Comparison of ENCODE assay signal across 25 cellular contexts in the genomic region with DNA sequence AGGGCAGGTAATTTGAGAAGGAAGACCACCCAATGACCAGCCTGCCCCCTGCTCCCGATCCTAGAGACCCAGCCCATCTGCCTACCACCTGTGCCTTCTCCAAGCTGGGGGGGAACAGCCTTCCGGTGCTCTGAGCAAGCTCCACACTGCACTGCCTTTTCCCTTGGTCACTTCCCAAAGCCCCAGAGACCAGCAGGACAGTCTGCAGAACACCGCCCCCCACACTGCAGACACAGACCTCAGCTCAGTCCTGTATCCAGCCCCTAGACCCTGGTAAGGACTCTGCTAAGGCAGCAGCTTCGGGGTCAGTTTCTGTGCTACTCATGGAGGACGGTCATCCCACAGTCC.
"Had no signal": no experiment of that assay in that cellular context is flagged by ENCODE, and none has a peak within 500 bp of the region (broad histone marks: within the 10 kb centered on the region; RNA-seq: fewer than 3 reads in every experiment).

No MANE protein-coding gene starts in this region.

- H3K4me3 ChIP-seq: heart left ventricle, pancreas, prostate gland, smooth muscle cell, transverse colon had no signal

- DNase-seq: activated CD4-positive, alpha-beta memory T cell treated with anti-CD3 and anti-CD28 coated beads for 36 hours; activated CD4-positive, alpha-beta T cell treated with anti-CD3 and anti-CD28 coated beads, Interleukin-2, amount 10 ng/mL, durations not matched to agents 24 days and 14 days; activated CD8-positive, alpha-beta memory T cell treated with anti-CD3 and anti-CD28 coated beads, Interleukin-2, amount 50 U/mL, for 4 hours; activated gamma-delta T cell; activated naive CD4-positive, alpha-beta T cell treated with anti-CD3 and anti-CD28 coated beads, Interleukin-2, amount 10 ng/mL, durations not matched to agents 7 days and 5 days; activated naive CD8-positive, alpha-beta T cell treated with anti-CD3 and anti-CD28 coated beads, Interleukin-2, amount 10 ng/mL, durations not matched to agents 7 days and 5 days; activated T-cell treated with anti-CD3 and anti-CD28 coated beads, Interleukin-2, amount 50 U/mL, for 1 hour; foreskin fibroblast; heart left ventricle; hypothalamus; immature natural killer cell; midbrain; naive thymus-derived CD4-positive, alpha-beta T cell; pancreas; stimulated activated CD4-positive, alpha-beta T cell treated with anti-CD3 and anti-CD28 coated beads, Interleukin-15, amount 100 ng/mL, for 24 hours; stimulated activated CD4-positive, alpha-beta T cell treated with anti-CD3 and anti-CD28 coated beads, Interleukin-2, amount 100 ng/mL, for 24 hours; stimulated activated naive CD4-positive, alpha-beta T cell treated with Interleukin-2 at 50 U/mL for 16 hours; T-helper 1 cell; transverse colon had no signal

- H3K36me3 ChIP-seq: heart left ventricle, pancreas, prostate gland, transverse colon had no signal

- H3K4me2 ChIP-seq: smooth muscle cell had no signal

- H3K36me3 Mint-ChIP-seq: activated CD4-positive, alpha-beta memory T cell treated with anti-CD3 and anti-CD28 coated beads for 36 hours; activated naive CD4-positive, alpha-beta T cell treated with anti-CD3 and anti-CD28 coated beads, Interleukin-2, amount 10 ng/mL, durations not matched to agents 7 days and 5 days; activated naive CD8-positive, alpha-beta T cell treated with anti-CD3 and anti-CD28 coated beads, Interleukin-2, amount 10 ng/mL, durations not matched to agents 7 days and 5 days; immature natural killer cell; naive thymus-derived CD4-positive, alpha-beta T cell had no signal

- H3K27ac Mint-ChIP-seq: activated CD4-positive, alpha-beta memory T cell treated with anti-CD3 and anti-CD28 coated beads for 36 hours; activated CD4-positive, alpha-beta T cell treated with anti-CD3 and anti-CD28 coated beads, Interleukin-2, amount 10 ng/mL, durations not matched to agents 24 days and 14 days; activated naive CD4-positive, alpha-beta T cell treated with anti-CD3 and anti-CD28 coated beads, Interleukin-2, amount 10 ng/mL, durations not matched to agents 7 days and 5 days; activated naive CD8-positive, alpha-beta T cell treated with anti-CD3 and anti-CD28 coated beads, Interleukin-2, amount 10 ng/mL, durations not matched to agents 7 days and 5 days; dendritic cell treated with granulocyte-macrophage colony-stimulating factor and Interleukin-4, amounts not matched to agents 40 ng/mL and 50 ng/mL, for 4 days; immature natural killer cell; naive thymus-derived CD4-positive, alpha-beta T cell had no signal

- H3K27me3 ChIP-seq: pancreas, transverse colon had no signal

- ATAC-seq: activated CD4-positive, CD25-positive, alpha-beta regulatory T cell treated with anti-CD3 and anti-CD28 coated beads, Interleukin-2, amount 50 U/mL, for 24 hours; esophagus mucosa; naive thymus-derived CD4-positive, alpha-beta T cell; pancreas had no signal

- H3K4me3 Mint-ChIP-seq: activated CD4-positive, alpha-beta memory T cell treated with anti-CD3 and anti-CD28 coated beads for 36 hours; activated CD4-positive, alpha-beta T cell treated with anti-CD3 and anti-CD28 coated beads, Interleukin-2, amount 10 ng/mL, durations not matched to agents 24 days and 14 days; activated naive CD4-positive, alpha-beta T cell treated with anti-CD3 and anti-CD28 coated beads, Interleukin-2, amount 10 ng/mL, durations not matched to agents 7 days and 5 days; activated naive CD8-positive, alpha-beta T cell treated with anti-CD3 and anti-CD28 coated beads, Interleukin-2, amount 10 ng/mL, durations not matched to agents 7 days and 5 days; dendritic cell treated with granulocyte-macrophage colony-stimulating factor and Interleukin-4, amounts not matched to agents 40 ng/mL and 50 ng/mL, for 4 days; endodermal cell; immature natural killer cell; naive thymus-derived CD4-positive, alpha-beta T cell had no signal

- H3K4me1 ChIP-seq: heart left ventricle, pancreas, prostate gland, transverse colon had no signal

- H3K9me3 ChIP-seq: heart left ventricle, pancreas, prostate gland, transverse colon had no signal

- H3K27ac ChIP-seq: heart left ventricle, pancreas, prostate gland, transverse colon had no signal

- H3K4me1 Mint-ChIP-seq: activated naive CD4-positive, alpha-beta T cell treated with anti-CD3 and anti-CD28 coated beads, Interleukin-2, amount 10 ng/mL, durations not matched to agents 7 days and 5 days; activated naive CD8-positive, alpha-beta T cell treated with anti-CD3 and anti-CD28 coated beads, Interleukin-2, amount 10 ng/mL, durations not matched to agents 7 days and 5 days; immature natural killer cell; naive thymus-derived CD4-positive, alpha-beta T cell had no signal
